In genomic region chr3:195162033-195162669, GRCh38 we compare ENCODE assay signal across 1 cellular context.
A peak's percentile ranks its signal among the peaks of the same experiment; 100 is the strongest.
TF ChIP-seq lines count a peak whose summit lies in the region.

No MANE protein-coding gene starts in this region.

TF ChIP-seq in HepG2, 621 proteins besides CTCF, POLR2A, EP300 and RAD21 (continued from another document and continues in another):
- peak; percentile 36; the same call in 1 of the 2 replicates for TF ChIP-seq ZFP91 (CRISPR knock-in tag; IDR thresholded peaks at IDR 0.05; ENCODE audit: borderline replicate concordance)
- TF ChIP-seq ZNF687 (CRISPR knock-in tag; IDR thresholded peaks at IDR 0.05): peak; percentile 100
- TF ChIP-seq HOXA9 (CRISPR knock-in tag; IDR thresholded peaks at IDR 0.05; ENCODE audit: borderline replicate concordance): peak; percentile 56; the same call in 1 of the 2 replicates
- TF ChIP-seq ZGPAT (CRISPR knock-in tag; IDR thresholded peaks at IDR 0.05): peak; percentile 92
- TF ChIP-seq GABPB1 (CRISPR knock-in tag; IDR thresholded peaks at IDR 0.05): peak; percentile 85
- peak; percentile 58 for TF ChIP-seq YY1 (IDR thresholded peaks at IDR 0.05; ENCODE audit: insufficient read depth, insufficient replicate concordance, low read depth, low read length)
- TF ChIP-seq PAX8 (CRISPR knock-in tag; IDR thresholded peaks at IDR 0.05; ENCODE audit: borderline replicate concordance): no peak
- peak; percentile 99 for TF ChIP-seq HOXD1 (CRISPR knock-in tag; IDR thresholded peaks at IDR 0.05)
- TF ChIP-seq ZFP36L1 (CRISPR knock-in tag; IDR thresholded peaks at IDR 0.05): 0 out of 2 replicates have a peak, but pooled peaks have one; percentile 63
- peak; percentile 99 for TF ChIP-seq HIC2 (CRISPR knock-in tag; IDR thresholded peaks at IDR 0.05; ENCODE audit: low read depth)
- no peak for TF ChIP-seq SMARCC2 (IDR thresholded peaks at IDR 0.05)
- TF ChIP-seq ZNF766 (CRISPR knock-in tag; IDR thresholded peaks at IDR 0.05; ENCODE audit: borderline replicate concordance): 0 out of 2 replicates have a peak, but pooled peaks have one; percentile 55
- no peak for TF ChIP-seq THYN1 (CRISPR knock-in tag; IDR thresholded peaks at IDR 0.05; ENCODE audit: borderline replicate concordance, low read depth)
- TF ChIP-seq ZNF773 (CRISPR knock-in tag; IDR thresholded peaks at IDR 0.05; ENCODE audit: borderline replicate concordance): no peak
- no peak for TF ChIP-seq NFIB (CRISPR knock-in tag; IDR thresholded peaks at IDR 0.05; ENCODE audit: borderline replicate concordance)
- TF ChIP-seq ZNF329 (CRISPR knock-in tag; IDR thresholded peaks at IDR 0.05; ENCODE audit: low read depth): no peak
- TF ChIP-seq GFI1 (CRISPR knock-in tag; IDR thresholded peaks at IDR 0.05; ENCODE audit: borderline replicate concordance): peak; percentile 17; the same call in 1 of the 2 replicates
- no peak for TF ChIP-seq ZNF513 (CRISPR knock-in tag; conservative IDR thresholded peaks at IDR 0.05)
- no peak for TF ChIP-seq MLLT10 (CRISPR knock-in tag; IDR thresholded peaks at IDR 0.05)
- TF ChIP-seq HMG20A (CRISPR knock-in tag; IDR thresholded peaks at IDR 0.05; ENCODE audit: borderline replicate concordance): peak; percentile 80; the same call in 1 of the 2 replicates
- no peak for TF ChIP-seq ZSCAN12 (CRISPR knock-in tag; IDR thresholded peaks at IDR 0.05)
- TF ChIP-seq NFATC3 (CRISPR knock-in tag; IDR thresholded peaks at IDR 0.05): no peak
- peak; percentile 74; the same call in 1 of the 2 replicates for TF ChIP-seq NCOR1 (IDR thresholded peaks at IDR 0.05; ENCODE audit: borderline replicate concordance, low read length)
- no peak for TF ChIP-seq MAFG (CRISPR knock-in tag; IDR thresholded peaks at IDR 0.05)
- no peak for TF ChIP-seq PCBP1 (IDR thresholded peaks at IDR 0.05; ENCODE audit: borderline replicate concordance, low read depth, low read length)
- TF ChIP-seq CBFB (CRISPR knock-in tag; IDR thresholded peaks at IDR 0.05): peak; percentile 64; the same call in 1 of the 2 replicates
- no peak for TF ChIP-seq RNF2 (conservative IDR thresholded peaks at IDR 0.05; ENCODE audit: low read depth)
- no peak for TF ChIP-seq JUN (CRISPR knock-in tag; IDR thresholded peaks at IDR 0.05)
- TF ChIP-seq ZSCAN9 (CRISPR knock-in tag; IDR thresholded peaks at IDR 0.05; ENCODE audit: borderline replicate concordance): peak; percentile 92
- peak; percentile 30; the same call in 1 of the 2 replicates for TF ChIP-seq JUND (CRISPR knock-in tag; IDR thresholded peaks at IDR 0.05)
- TF ChIP-seq ZC3H4 (CRISPR knock-in tag; IDR thresholded peaks at IDR 0.05; ENCODE audit: borderline replicate concordance): no peak
- no peak for TF ChIP-seq GABPA (IDR thresholded peaks at IDR 0.05; ENCODE audit: low read depth, low read length)
- TF ChIP-seq GABPA (CRISPR knock-in tag; IDR thresholded peaks at IDR 0.05; ENCODE audit: low read depth): no peak
- no peak for TF ChIP-seq HNRNPLL (IDR thresholded peaks at IDR 0.05; ENCODE audit: low read depth, low read length, poor library complexity, severe bottlenecking)
- TF ChIP-seq HMG20B (CRISPR knock-in tag; conservative IDR thresholded peaks at IDR 0.05): 0 out of 2 replicates have a peak, but pooled peaks have one; percentile 56
- TF ChIP-seq NFKB2 (CRISPR knock-in tag; IDR thresholded peaks at IDR 0.05; ENCODE audit: borderline replicate concordance): peak; percentile 35; the same call in 1 of the 2 replicates
- peak; percentile 86 for TF ChIP-seq IRF2 (CRISPR knock-in tag; IDR thresholded peaks at IDR 0.05)
- peak; percentile 88 for TF ChIP-seq SKI (IDR thresholded peaks at IDR 0.05; ENCODE audit: partially characterized antibody)
- peak; percentile 91 for TF ChIP-seq ZBTB4 (CRISPR knock-in tag; IDR thresholded peaks at IDR 0.05; ENCODE audit: borderline replicate concordance)
- TF ChIP-seq EZH2 (conservative IDR thresholded peaks at IDR 0.05; ENCODE audit: low read depth, low read length): no peak
- peak; percentile 58; the same call in 1 of the 2 replicates for TF ChIP-seq ETV6 (CRISPR knock-in tag; conservative IDR thresholded peaks at IDR 0.05)
- no peak for TF ChIP-seq NR3C1 (CRISPR knock-in tag; IDR thresholded peaks at IDR 0.05)
- TF ChIP-seq NCOA2 (CRISPR knock-in tag; IDR thresholded peaks at IDR 0.05): peak; percentile 96
- TF ChIP-seq ATF7-NPFF (CRISPR knock-in tag; IDR thresholded peaks at IDR 0.05; ENCODE audit: low read depth): no peak
- no peak for TF ChIP-seq CCDC6 (CRISPR knock-in tag; IDR thresholded peaks at IDR 0.05)
- peak; percentile 76; the same call in 1 of the 2 replicates for TF ChIP-seq ARHGAP35 (CRISPR knock-in tag; IDR thresholded peaks at IDR 0.05; ENCODE audit: borderline replicate concordance)
- TF ChIP-seq ASH2L (IDR thresholded peaks at IDR 0.05; ENCODE audit: insufficient read length, low read depth, low read length): peak; percentile 34
- peak; percentile 71 for TF ChIP-seq HOMEZ (CRISPR knock-in tag; IDR thresholded peaks at IDR 0.05; ENCODE audit: low read depth)
- TF ChIP-seq CHD2 (IDR thresholded peaks at IDR 0.05; ENCODE audit: low read depth, low read length): no peak
- TF ChIP-seq ZNF24 (IDR thresholded peaks at IDR 0.05): no peak
- peak; percentile 90; the same call in 1 of the 2 replicates for TF ChIP-seq FOXJ3 (CRISPR knock-in tag; IDR thresholded peaks at IDR 0.05; ENCODE audit: borderline replicate concordance)
- peak; percentile 87 for TF ChIP-seq ZNF580 (CRISPR knock-in tag; IDR thresholded peaks at IDR 0.05; ENCODE audit: borderline replicate concordance, low read depth)
- TF ChIP-seq MLX (CRISPR knock-in tag; IDR thresholded peaks at IDR 0.05): peak; percentile 68
